Comparison of ENCODE assay signal across 11 cellular contexts in genomic region chr7:35228496-35229051, GRCh38. TPM values are rescaled to one million over a fixed set of nuclear protein-coding genes. Genes with fewer than 3 reads are reported as not detected.
DNase-seq lines count a peak whose midpoint lies in the region; ATAC-seq, FAIRE-seq and TF ChIP-seq lines count a peak whose summit lies in the region.
"Not testable (repeated sequence)": the region's sequence is repeated elsewhere in the genome, so short reads cannot be mapped to it uniquely, and the experiment has no call there.
"Had no signal": no experiment of that assay in that cellular context is flagged by ENCODE, and none has a peak within 500 bp of the region (broad histone marks: within the 10 kb centered on the region; RNA-seq: fewer than 3 reads in every experiment).

No MANE protein-coding gene starts in this region.

- WGBS in GM12878 (ENCODE audit: insufficient coverage, insufficient replicate concordance, low lambda C conversion rate, missing lambda C conversion rate) = 2% methylated on average over 5 of the region's 5 CpGs

- not testable (repeated sequence) for TF ChIP-seq POLR2A in GM12878 (IDR thresholded peaks at IDR 0.05; ENCODE audit: low read depth, low read length)

- not testable (repeated sequence) for H4K20me1 ChIP-seq in BLaER1 treated with 17β-estradiol and CSF1 and Interleukin-3, amounts not matched to agents 10 nM and 100 nM; GM12878 (ENCODE audit: control insufficient read depth, insufficient read depth)

- peak; percentile 50 for ATAC-seq in GM18861 (IDR thresholded peaks at IDR 0.05; ENCODE audit: unreplicated experiment)
- peak; percentile 69 for ATAC-seq in GM21360 (IDR thresholded peaks at IDR 0.05; ENCODE audit: unreplicated experiment)
- peak; percentile 72 for ATAC-seq in HG02642 (IDR thresholded peaks at IDR 0.05; ENCODE audit: poor library complexity, unreplicated experiment)
- ATAC-seq in HG03159 (IDR thresholded peaks at IDR 0.05; ENCODE audit: unreplicated experiment) = peak; percentile 68
- ATAC-seq in HG03520 (IDR thresholded peaks at IDR 0.05; ENCODE audit: unreplicated experiment) = peak; percentile 49
- ATAC-seq in GM12878 = peak; percentile 65

- not testable (repeated sequence) for H3K9me3 ChIP-seq in BLaER1 treated with 17β-estradiol and CSF1 and Interleukin-3, amounts not matched to agents 10 nM and 100 nM (replicated peaks in 1 of 11); GM12878 (replicated peaks; ENCODE audit: control insufficient read depth, insufficient read depth, low read length); right atrium auricular region

- TF ChIP-seq CTCF in GM12878 (IDR thresholded peaks at IDR 0.05 in 2 of 3, conservative IDR thresholded peaks at IDR 0.05 in 1 of 3; ENCODE audit: control insufficient read depth in 2 of 3, extremely low read depth in 1 of 3, insufficient read depth in 1 of 3, low read depth in 3 of 3, low read length in 3 of 3); right atrium auricular region (IDR thresholded peaks at IDR 0.05): not testable (repeated sequence)

- CTCF ChIA-PET in GM12878 (lab: Yijun Ruan, JAX) = not testable (repeated sequence)

- TF ChIP-seq EP300 in GM12878 (IDR thresholded peaks at IDR 0.05; ENCODE audit: borderline replicate concordance in 1 of 2, control insufficient read depth in 1 of 2, low read depth in 2 of 2, low read length in 2 of 2) = not testable (repeated sequence)

- in situ Hi-C loops in GM12878 (cut with MboI) = not testable (repeated sequence)

- not testable (repeated sequence) for H3K27ac ChIP-seq in BLaER1 treated with 17β-estradiol and CSF1 and Interleukin-3, amounts not matched to agents 10 nM and 100 nM; GM12878 (ENCODE audit: control insufficient read depth, insufficient read depth)
- peak overlapping the region; percentile 48 to 73 for H3K27ac ChIP-seq in right atrium auricular region

- not testable (repeated sequence) for H3K79me2 ChIP-seq in GM12878 (ENCODE audit: control insufficient read depth, insufficient read depth, low read length)

- BruUV-seq in GM12878 (replicated peaks; lab: Mats Ljungman, UMichigan) = not testable (repeated sequence)

- intact Hi-C loops in GM12878 (cut with micrococcal nuclease; ENCODE audit: unreplicated experiment) = not testable (repeated sequence)

- H3K9ac ChIP-seq in BLaER1 treated with 17β-estradiol and CSF1 and Interleukin-3, amounts not matched to agents 10 nM and 100 nM; GM12878 (ENCODE audit: control insufficient read depth, insufficient read depth, low read length): not testable (repeated sequence)

- H3K4me3 ChIP-seq in BLaER1 treated with 17β-estradiol and CSF1 and Interleukin-3, amounts not matched to agents 10 nM and 100 nM; GM12878; right atrium auricular region: not testable (repeated sequence)

- not testable (repeated sequence) for H3K27me3 ChIP-seq in BLaER1 treated with 17β-estradiol and CSF1 and Interleukin-3, amounts not matched to agents 10 nM and 100 nM; GM12878 (replicated peaks in 1 of 2; ENCODE audit: control insufficient read depth in 2 of 2, insufficient read depth in 2 of 2, low read length in 1 of 2); right atrium auricular region

- not testable (repeated sequence) for TF ChIP-seq RAD21 in GM12878 (IDR thresholded peaks at IDR 0.05; ENCODE audit: insufficient read depth, low read depth, low read length)

- RAD21 ChIA-PET in GM12878 (lab: Charles Lee; ENCODE audit: unreplicated experiment) = not testable (repeated sequence)

- H3K36me3 ChIP-seq in BLaER1 treated with 17β-estradiol and CSF1 and Interleukin-3, amounts not matched to agents 10 nM and 100 nM; GM12878 (ENCODE audit: control insufficient read depth in 2 of 2, insufficient read depth in 2 of 2, low read length in 1 of 2): not testable (repeated sequence)
- peaks cover 13% of the 10 kb centered on the region for H3K36me3 ChIP-seq in right atrium auricular region

- SMC1A ChIA-PET in GM12878 (lab: Charles Lee; ENCODE audit: uncharacterized antibody, unreplicated experiment) = not testable (repeated sequence)

- peaks cover 0 to 21% (median 14%) of the 10 kb centered on the region in 10 experiments; a peak in 13 of 20 replicates for H3K4me1 ChIP-seq in BLaER1 treated with 17β-estradiol and CSF1 and Interleukin-3, amounts not matched to agents 10 nM and 100 nM
- H3K4me1 ChIP-seq in GM12878 (ENCODE audit: control insufficient read depth, insufficient read depth, low read length) = not testable (repeated sequence)
- H3K4me1 ChIP-seq in right atrium auricular region = peaks cover 0 to 27% of the 10 kb centered on the region in 2 donors

- FAIRE-seq in GM12878 (lab: Jason Lieb, UNC) = peak; percentile 59

- not testable (repeated sequence) for H2AFZ ChIP-seq in GM12878 (ENCODE audit: control insufficient read depth, low read depth, low read length)

- not testable (repeated sequence) for DNase-seq in GM12878 (ENCODE audit: low read depth, low spot score); right atrium auricular region (ENCODE audit: low spot score)

- H3K4me2 ChIP-seq in BLaER1 treated with 17β-estradiol and CSF1 and Interleukin-3, amounts not matched to agents 10 nM and 100 nM = peak overlapping the region in 6 of 11 experiments; percentile 18 to 38 (median 22); a peak in 6 of 22 replicates
- not testable (repeated sequence) for H3K4me2 ChIP-seq in GM12878 (ENCODE audit: control insufficient read depth, insufficient read depth)

- POLR2A ChIA-PET in GM12878 (lab: Charles Lee) = not testable (repeated sequence)

TF ChIP-seq in GM12878, 131 proteins besides CTCF, POLR2A, EP300 and RAD21:
- 0 out of 2 replicates have a peak, but pooled peaks have one; percentile 37 for TF ChIP-seq MEF2A (IDR thresholded peaks at IDR 0.05; ENCODE audit: insufficient read depth, low read depth, low read length)
- peak; percentile 55 for TF ChIP-seq MEF2B (IDR thresholded peaks at IDR 0.05; ENCODE audit: partially characterized antibody, poor library complexity, severe bottlenecking)
- TF ChIP-seq RUNX3 (IDR thresholded peaks at IDR 0.05; ENCODE audit: low read length) = peak; percentile 34; the same call in 1 of the 2 replicates

RNA-seq across cellular contexts. Expression of gene TBX20, which starts 25.3 kb away (rescaled TPM):
- total RNA-seq in GM12878 (2013; cell fraction: nucleolus; rRNA removed) = not detected in 2 replicates
- not detected in 2 replicates for total RNA-seq in GM12878 (2014; rRNA removed)
- total RNA-seq in GM12878 (2014; rRNA removed; fragmentation: Illumina TruSeq; extraction: Trizol) = not detected in 2 replicates
- total RNA-seq in GM12878 (2021) = not detected in 2 replicates
- polyA plus RNA-seq in GM12878 (2011; ENCODE audit: low read depth) = not detected
- not detected in 2 replicates for polyA plus RNA-seq in GM12878 (2011; rRNA removed)
- polyA plus RNA-seq in GM12878 (2011; cell fraction: cytosol; rRNA removed) = not detected in 2 replicates
- not detected in 2 replicates for polyA plus RNA-seq in GM12878 (2011; cell fraction: nucleus; rRNA removed)
- not detected in 2 replicates for polyA plus RNA-seq in GM12878 (2012)
- polyA plus RNA-seq in GM12878 (2014; fragmentation: Illumina TruSeq; extraction: Trizol) = not detected in 2 replicates
- polyA plus RNA-seq in GM12878 (2014; fragmentation: Nextera tagmentation; extraction: Ambion mirVana) = not detected
- polyA plus RNA-seq in GM12878 (2014; rRNA removed) = not detected in 2 replicates
- not detected for polyA plus RNA-seq in GM12878 (2016; fragmentation: Nextera tagmentation; extraction: Ambion mirVana)
- not detected in 2 replicates for polyA minus RNA-seq in GM12878 (2011; rRNA and poly(A)+ RNA removed)
- 0.52 TPM in 1 of 2 replicates, not detected in the other for polyA minus RNA-seq in GM12878 (2011; cell fraction: cytosol; rRNA and poly(A)+ RNA removed)
- not detected in 2 replicates for polyA minus RNA-seq in GM12878 (2011; cell fraction: nucleus; rRNA and poly(A)+ RNA removed)
- 100 to 1,000 TPM; 132 to 140 TPM for total RNA-seq in right atrium auricular region
- total RNA-seq: CD8-positive, alpha-beta memory T cell; LHCN-M2; Peyer's patch had no signal
- polyA plus RNA-seq: CD8-positive, alpha-beta memory T cell had no signal

Comparison
In these comparisons a context has a peak if more than half of its experiments do, and no peak if none do; other contexts are left out.
1. RNA of gene TBX20, which starts 25.3 kb away (total RNA-seq): 132 to 140 TPM in right atrium auricular region; not detected in GM12878; every median in the first group is over 100 times any median in the second.
2. Peak in every context shown above with its lines, with median percentiles within 50 percentile points of each other: ATAC-seq.